In the genomic region with DNA sequence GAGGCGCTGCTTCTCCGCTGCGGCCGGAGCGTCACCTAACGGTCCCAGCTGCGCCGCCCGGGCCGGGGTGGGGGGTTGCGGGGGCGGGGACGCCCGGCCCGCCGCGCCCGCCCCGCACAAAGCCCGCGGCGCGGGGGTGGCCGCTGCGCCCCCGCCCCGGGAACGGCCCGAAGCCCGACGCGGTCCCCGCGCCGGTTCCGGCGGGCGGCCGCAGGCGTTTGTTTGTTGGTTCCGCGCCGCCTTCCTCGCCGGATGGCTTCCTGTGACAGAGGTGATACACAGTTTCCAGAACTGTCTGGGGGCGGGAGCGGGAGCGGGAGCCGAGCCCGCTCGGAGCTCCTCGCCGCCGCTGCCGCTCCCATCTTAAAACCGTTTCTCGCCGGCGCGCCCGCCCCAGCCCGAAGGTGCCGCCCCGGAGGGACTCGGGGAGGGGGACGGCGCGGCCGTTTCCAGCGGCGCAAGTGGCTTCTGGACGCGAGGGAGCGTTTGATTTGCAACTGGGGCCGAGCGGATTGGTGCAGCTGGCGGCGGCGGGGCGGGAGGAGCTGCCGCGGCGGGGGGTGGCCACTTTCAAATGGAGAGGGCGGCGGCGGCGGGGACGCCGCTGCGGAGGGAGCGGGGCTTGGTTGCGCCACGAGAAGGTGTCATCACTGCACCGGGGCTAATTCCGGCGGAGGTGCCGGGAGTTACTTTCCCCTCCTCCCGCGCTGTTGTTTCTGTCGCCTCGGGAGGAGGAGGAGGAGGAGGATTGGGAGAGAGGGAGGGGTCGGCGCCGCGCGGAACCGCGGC, we compare ENCODE assay signal across 1 cellular context.
TF ChIP-seq lines count a peak whose summit lies in the region.

No MANE protein-coding gene starts in this region.

TF ChIP-seq in HepG2, 621 proteins besides CTCF, POLR2A, EP300 and RAD21 (continued from another document and continues in another):
- TF ChIP-seq, protein P1, sequence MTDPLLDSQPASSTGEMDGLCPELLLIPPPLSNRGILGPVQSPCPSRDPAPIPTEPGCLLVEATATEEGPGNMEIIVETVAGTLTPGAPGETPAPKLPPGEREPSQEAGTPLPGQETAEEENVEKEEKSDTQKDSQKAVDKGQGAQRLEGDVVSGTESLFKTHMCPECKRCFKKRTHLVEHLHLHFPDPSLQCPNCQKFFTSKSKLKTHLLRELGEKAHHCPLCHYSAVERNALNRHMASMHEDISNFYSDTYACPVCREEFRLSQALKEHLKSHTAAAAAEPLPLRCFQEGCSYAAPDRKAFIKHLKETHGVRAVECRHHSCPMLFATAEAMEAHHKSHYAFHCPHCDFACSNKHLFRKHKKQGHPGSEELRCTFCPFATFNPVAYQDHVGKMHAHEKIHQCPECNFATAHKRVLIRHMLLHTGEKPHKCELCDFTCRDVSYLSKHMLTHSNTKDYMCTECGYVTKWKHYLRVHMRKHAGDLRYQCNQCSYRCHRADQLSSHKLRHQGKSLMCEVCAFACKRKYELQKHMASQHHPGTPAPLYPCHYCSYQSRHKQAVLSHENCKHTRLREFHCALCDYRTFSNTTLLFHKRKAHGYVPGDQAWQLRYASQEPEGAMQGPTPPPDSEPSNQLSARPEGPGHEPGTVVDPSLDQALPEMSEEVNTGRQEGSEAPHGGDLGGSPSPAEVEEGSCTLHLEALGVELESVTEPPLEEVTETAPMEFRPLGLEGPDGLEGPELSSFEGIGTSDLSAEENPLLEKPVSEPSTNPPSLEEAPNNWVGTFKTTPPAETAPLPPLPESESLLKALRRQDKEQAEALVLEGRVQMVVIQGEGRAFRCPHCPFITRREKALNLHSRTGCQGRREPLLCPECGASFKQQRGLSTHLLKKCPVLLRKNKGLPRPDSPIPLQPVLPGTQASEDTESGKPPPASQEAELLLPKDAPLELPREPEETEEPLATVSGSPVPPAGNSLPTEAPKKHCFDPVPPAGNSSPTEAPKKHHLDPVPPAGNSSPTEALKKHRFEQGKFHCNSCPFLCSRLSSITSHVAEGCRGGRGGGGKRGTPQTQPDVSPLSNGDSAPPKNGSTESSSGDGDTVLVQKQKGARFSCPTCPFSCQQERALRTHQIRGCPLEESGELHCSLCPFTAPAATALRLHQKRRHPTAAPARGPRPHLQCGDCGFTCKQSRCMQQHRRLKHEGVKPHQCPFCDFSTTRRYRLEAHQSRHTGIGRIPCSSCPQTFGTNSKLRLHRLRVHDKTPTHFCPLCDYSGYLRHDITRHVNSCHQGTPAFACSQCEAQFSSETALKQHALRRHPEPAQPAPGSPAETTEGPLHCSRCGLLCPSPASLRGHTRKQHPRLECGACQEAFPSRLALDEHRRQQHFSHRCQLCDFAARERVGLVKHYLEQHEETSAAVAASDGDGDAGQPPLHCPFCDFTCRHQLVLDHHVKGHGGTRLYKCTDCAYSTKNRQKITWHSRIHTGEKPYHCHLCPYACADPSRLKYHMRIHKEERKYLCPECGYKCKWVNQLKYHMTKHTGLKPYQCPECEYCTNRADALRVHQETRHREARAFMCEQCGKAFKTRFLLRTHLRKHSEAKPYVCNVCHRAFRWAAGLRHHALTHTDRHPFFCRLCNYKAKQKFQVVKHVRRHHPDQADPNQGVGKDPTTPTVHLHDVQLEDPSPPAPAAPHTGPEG (CRISPR knock-in tag; IDR thresholded peaks at IDR 0.05): no peak
- TF ChIP-seq, protein P2, sequence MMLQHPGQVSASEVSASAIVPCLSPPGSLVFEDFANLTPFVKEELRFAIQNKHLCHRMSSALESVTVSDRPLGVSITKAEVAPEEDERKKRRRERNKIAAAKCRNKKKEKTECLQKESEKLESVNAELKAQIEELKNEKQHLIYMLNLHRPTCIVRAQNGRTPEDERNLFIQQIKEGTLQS (CRISPR knock-in tag; IDR thresholded peaks at IDR 0.05): peak; percentile 69
- no peak for TF ChIP-seq ZNF605 (CRISPR knock-in tag; IDR thresholded peaks at IDR 0.05)
- no peak for TF ChIP-seq GPN1 (CRISPR knock-in tag; IDR thresholded peaks at IDR 0.05; ENCODE audit: borderline replicate concordance)
- TF ChIP-seq GATAD1 (CRISPR knock-in tag; IDR thresholded peaks at IDR 0.05): no peak
- no peak for TF ChIP-seq ZNF776 (CRISPR knock-in tag; IDR thresholded peaks at IDR 0.05)
- no peak for TF ChIP-seq ZNF431 (CRISPR knock-in tag; IDR thresholded peaks at IDR 0.05; ENCODE audit: borderline replicate concordance, low read depth)
- TF ChIP-seq CHD4 (IDR thresholded peaks at IDR 0.05; ENCODE audit: borderline replicate concordance, low read length): no peak
- TF ChIP-seq ZNF224 (CRISPR knock-in tag; IDR thresholded peaks at IDR 0.05): no peak
- TF ChIP-seq ZSCAN9 (CRISPR knock-in tag; IDR thresholded peaks at IDR 0.05; ENCODE audit: borderline replicate concordance): no peak
- no peak for TF ChIP-seq ZNF713 (CRISPR knock-in tag; IDR thresholded peaks at IDR 0.05)
- no peak for TF ChIP-seq STAT5B (CRISPR knock-in tag; IDR thresholded peaks at IDR 0.05)
- no peak for TF ChIP-seq BRCA1 (CRISPR knock-in tag; IDR thresholded peaks at IDR 0.05)
- TF ChIP-seq, protein P3, sequence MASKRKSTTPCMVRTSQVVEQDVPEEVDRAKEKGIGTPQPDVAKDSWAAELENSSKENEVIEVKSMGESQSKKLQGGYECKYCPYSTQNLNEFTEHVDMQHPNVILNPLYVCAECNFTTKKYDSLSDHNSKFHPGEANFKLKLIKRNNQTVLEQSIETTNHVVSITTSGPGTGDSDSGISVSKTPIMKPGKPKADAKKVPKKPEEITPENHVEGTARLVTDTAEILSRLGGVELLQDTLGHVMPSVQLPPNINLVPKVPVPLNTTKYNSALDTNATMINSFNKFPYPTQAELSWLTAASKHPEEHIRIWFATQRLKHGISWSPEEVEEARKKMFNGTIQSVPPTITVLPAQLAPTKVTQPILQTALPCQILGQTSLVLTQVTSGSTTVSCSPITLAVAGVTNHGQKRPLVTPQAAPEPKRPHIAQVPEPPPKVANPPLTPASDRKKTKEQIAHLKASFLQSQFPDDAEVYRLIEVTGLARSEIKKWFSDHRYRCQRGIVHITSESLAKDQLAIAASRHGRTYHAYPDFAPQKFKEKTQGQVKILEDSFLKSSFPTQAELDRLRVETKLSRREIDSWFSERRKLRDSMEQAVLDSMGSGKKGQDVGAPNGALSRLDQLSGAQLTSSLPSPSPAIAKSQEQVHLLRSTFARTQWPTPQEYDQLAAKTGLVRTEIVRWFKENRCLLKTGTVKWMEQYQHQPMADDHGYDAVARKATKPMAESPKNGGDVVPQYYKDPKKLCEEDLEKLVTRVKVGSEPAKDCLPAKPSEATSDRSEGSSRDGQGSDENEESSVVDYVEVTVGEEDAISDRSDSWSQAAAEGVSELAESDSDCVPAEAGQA (IDR thresholded peaks at IDR 0.05; ENCODE audit: low read depth): no peak
- TF ChIP-seq, protein P3 (CRISPR knock-in tag; IDR thresholded peaks at IDR 0.05; ENCODE audit: borderline replicate concordance): no peak
- TF ChIP-seq ARNT2 (CRISPR knock-in tag; IDR thresholded peaks at IDR 0.05; ENCODE audit: low read depth): peak; percentile 62
- TF ChIP-seq, protein P4, sequence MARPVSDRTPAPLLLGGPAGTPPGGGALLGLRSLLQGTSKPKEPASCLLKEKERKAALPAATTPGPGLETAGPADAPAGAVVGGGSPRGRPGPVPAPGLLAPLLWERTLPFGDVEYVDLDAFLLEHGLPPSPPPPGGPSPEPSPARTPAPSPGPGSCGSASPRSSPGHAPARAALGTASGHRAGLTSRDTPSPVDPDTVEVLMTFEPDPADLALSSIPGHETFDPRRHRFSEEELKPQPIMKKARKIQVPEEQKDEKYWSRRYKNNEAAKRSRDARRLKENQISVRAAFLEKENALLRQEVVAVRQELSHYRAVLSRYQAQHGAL (CRISPR knock-in tag; IDR thresholded peaks at IDR 0.05; ENCODE audit: not compliant biosample characterization): no peak
- TF ChIP-seq YEATS4 (CRISPR knock-in tag; IDR thresholded peaks at IDR 0.05; ENCODE audit: borderline replicate concordance): peak; percentile 55
- TF ChIP-seq ZC3H4 (CRISPR knock-in tag; IDR thresholded peaks at IDR 0.05; ENCODE audit: borderline replicate concordance): peak; percentile 55; the same call in 1 of the 2 replicates
- TF ChIP-seq, protein P5, sequence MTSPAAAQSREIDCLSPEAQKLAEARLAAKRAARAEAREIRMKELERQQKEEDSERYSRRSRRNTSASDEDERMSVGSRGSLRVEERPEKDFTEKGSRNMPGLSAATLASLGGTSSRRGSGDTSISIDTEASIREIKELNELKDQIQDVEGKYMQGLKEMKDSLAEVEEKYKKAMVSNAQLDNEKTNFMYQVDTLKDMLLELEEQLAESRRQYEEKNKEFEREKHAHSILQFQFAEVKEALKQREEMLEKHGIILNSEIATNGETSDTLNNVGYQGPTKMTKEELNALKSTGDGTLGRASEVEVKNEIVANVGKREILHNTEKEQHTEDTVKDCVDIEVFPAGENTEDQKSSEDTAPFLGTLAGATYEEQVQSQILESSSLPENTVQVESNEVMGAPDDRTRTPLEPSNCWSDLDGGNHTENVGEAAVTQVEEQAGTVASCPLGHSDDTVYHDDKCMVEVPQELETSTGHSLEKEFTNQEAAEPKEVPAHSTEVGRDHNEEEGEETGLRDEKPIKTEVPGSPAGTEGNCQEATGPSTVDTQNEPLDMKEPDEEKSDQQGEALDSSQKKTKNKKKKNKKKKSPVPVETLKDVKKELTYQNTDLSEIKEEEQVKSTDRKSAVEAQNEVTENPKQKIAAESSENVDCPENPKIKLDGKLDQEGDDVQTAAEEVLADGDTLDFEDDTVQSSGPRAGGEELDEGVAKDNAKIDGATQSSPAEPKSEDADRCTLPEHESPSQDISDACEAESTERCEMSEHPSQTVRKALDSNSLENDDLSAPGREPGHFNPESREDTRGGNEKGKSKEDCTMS (CRISPR knock-in tag; conservative IDR thresholded peaks at IDR 0.05): no peak
- TF ChIP-seq PRPF4 (IDR thresholded peaks at IDR 0.05; ENCODE audit: low read depth, low read length, poor library complexity, severe bottlenecking): no peak
- no peak for TF ChIP-seq ZFP36 (IDR thresholded peaks at IDR 0.05; ENCODE audit: borderline replicate concordance, low read depth, low read length, partially characterized antibody)
- TF ChIP-seq, protein P6, sequence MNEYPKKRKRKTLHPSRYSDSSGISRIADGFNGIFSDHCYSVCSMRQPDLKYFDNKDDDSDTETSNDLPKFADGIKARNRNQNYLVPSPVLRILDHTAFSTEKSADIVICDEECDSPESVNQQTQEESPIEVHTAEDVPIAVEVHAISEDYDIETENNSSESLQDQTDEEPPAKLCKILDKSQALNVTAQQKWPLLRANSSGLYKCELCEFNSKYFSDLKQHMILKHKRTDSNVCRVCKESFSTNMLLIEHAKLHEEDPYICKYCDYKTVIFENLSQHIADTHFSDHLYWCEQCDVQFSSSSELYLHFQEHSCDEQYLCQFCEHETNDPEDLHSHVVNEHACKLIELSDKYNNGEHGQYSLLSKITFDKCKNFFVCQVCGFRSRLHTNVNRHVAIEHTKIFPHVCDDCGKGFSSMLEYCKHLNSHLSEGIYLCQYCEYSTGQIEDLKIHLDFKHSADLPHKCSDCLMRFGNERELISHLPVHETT (CRISPR knock-in tag; conservative IDR thresholded peaks at IDR 0.05): peak; percentile 77
- TF ChIP-seq THYN1 (CRISPR knock-in tag; IDR thresholded peaks at IDR 0.05; ENCODE audit: borderline replicate concordance, low read depth): no peak
- TF ChIP-seq SP1 (IDR thresholded peaks at IDR 0.05): no peak
- TF ChIP-seq SP1 (CRISPR knock-in tag; IDR thresholded peaks at IDR 0.05): peak; percentile 54; the same call in 1 of the 2 replicates
- TF ChIP-seq ZNF251 (CRISPR knock-in tag; IDR thresholded peaks at IDR 0.05): no peak
- TF ChIP-seq, protein P7, sequence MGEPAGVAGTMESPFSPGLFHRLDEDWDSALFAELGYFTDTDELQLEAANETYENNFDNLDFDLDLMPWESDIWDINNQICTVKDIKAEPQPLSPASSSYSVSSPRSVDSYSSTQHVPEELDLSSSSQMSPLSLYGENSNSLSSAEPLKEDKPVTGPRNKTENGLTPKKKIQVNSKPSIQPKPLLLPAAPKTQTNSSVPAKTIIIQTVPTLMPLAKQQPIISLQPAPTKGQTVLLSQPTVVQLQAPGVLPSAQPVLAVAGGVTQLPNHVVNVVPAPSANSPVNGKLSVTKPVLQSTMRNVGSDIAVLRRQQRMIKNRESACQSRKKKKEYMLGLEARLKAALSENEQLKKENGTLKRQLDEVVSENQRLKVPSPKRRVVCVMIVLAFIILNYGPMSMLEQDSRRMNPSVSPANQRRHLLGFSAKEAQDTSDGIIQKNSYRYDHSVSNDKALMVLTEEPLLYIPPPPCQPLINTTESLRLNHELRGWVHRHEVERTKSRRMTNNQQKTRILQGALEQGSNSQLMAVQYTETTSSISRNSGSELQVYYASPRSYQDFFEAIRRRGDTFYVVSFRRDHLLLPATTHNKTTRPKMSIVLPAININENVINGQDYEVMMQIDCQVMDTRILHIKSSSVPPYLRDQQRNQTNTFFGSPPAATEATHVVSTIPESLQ (CRISPR knock-in tag; conservative IDR thresholded peaks at IDR 0.05): no peak
- TF ChIP-seq, protein P8, sequence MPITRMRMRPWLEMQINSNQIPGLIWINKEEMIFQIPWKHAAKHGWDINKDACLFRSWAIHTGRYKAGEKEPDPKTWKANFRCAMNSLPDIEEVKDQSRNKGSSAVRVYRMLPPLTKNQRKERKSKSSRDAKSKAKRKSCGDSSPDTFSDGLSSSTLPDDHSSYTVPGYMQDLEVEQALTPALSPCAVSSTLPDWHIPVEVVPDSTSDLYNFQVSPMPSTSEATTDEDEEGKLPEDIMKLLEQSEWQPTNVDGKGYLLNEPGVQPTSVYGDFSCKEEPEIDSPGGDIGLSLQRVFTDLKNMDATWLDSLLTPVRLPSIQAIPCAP (CRISPR knock-in tag; IDR thresholded peaks at IDR 0.05; ENCODE audit: low read depth): no peak
- no peak for TF ChIP-seq ZBTB1 (CRISPR knock-in tag; IDR thresholded peaks at IDR 0.05; ENCODE audit: borderline replicate concordance)
- TF ChIP-seq ZNF530 (CRISPR knock-in tag; IDR thresholded peaks at IDR 0.05; ENCODE audit: low read depth): no peak
- no peak for TF ChIP-seq ZFYVE20 (CRISPR knock-in tag; IDR thresholded peaks at IDR 0.05; ENCODE audit: borderline replicate concordance, low read depth)
- TF ChIP-seq, protein P9, sequence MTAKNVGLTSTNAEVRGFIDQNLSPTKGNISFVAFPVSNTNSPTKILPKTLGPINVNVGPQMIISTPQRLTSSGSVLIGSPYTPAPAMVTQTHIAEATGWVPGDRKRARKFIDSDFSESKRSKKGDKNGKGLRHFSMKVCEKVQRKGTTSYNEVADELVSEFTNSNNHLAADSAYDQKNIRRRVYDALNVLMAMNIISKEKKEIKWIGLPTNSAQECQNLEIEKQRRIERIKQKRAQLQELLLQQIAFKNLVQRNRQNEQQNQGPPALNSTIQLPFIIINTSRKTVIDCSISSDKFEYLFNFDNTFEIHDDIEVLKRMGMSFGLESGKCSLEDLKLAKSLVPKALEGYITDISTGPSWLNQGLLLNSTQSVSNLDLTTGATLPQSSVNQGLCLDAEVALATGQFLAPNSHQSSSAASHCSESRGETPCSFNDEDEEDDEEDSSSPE (CRISPR knock-in tag; IDR thresholded peaks at IDR 0.05): peak; percentile 93
